In genomic region chr3:194306771-194307640, GRCh38 we compare ENCODE assay signal across 8 cellular contexts. TPM values are rescaled to one million over a fixed set of nuclear protein-coding genes. Genes with fewer than 3 reads are reported as not detected.
DNase-seq lines count a peak whose midpoint lies in the region; ATAC-seq, FAIRE-seq and TF ChIP-seq lines count a peak whose summit lies in the region.

No MANE protein-coding gene starts in this region.

- no peaks in the 10 kb centered on the region for H3K9me3 ChIP-seq in CD4-positive, CD25-positive, alpha-beta regulatory T cell (ENCODE audit: control insufficient read depth in 2 of 2, low read length in 2 of 2)
- H3K9me3 ChIP-seq in kidney (ENCODE audit: control insufficient read depth in 1 of 2, low read length in 2 of 2) (no peaks in the 10 kb centered on the region), lower lobe of right lung (no peaks in the 10 kb centered on the region)

- DNase-seq in CD4-positive, CD25-positive, alpha-beta regulatory T cell, result peak in 2 of 3 donors; percentile 54 to 96
- DNase-seq in activated T-helper 1 cell treated with anti-CD3 and anti-CD28 coated beads, Interleukin-12 subunit alpha, Interleukin-12 subunit beta, Interleukin-2, Interleukin-4 antibody, amounts not matched to agents 30 ng/mL and 10 ng/mL and 1 ng/mL, durations not matched to agents 14 hours and 24 hours and 36 hours (ENCODE audit: low spot score), result peak; percentile 57
- no peak for DNase-seq in SK-N-DZ (ENCODE audit: low spot score)
- DNase-seq in H7, result no peak
- DNase-seq in kidney, result no peak
- no peak for DNase-seq in lower lobe of right lung

- H3K36me3 ChIP-seq in CD4-positive, CD25-positive, alpha-beta regulatory T cell (ENCODE audit: control insufficient read depth, insufficient read depth, low read length), result no peaks in the 10 kb centered on the region
- H3K36me3 ChIP-seq in H7 (replicated peaks; ENCODE audit: control insufficient read depth, insufficient read depth, low read length) (no peaks in the 10 kb centered on the region), kidney (ENCODE audit: control insufficient read depth in 1 of 2, insufficient read depth in 2 of 2, low read length in 2 of 2) (no peaks in the 10 kb centered on the region), lower lobe of right lung (no peaks in the 10 kb centered on the region)

- no peaks in the 10 kb centered on the region for H3K27me3 Mint-ChIP-seq in CD4-positive, CD25-positive, alpha-beta regulatory T cell
- peaks cover 5% of the 10 kb centered on the region for H3K27me3 Mint-ChIP-seq in activated T-helper 1 cell treated with anti-CD3 and anti-CD28 coated beads, Interleukin-12 subunit alpha, Interleukin-12 subunit beta, Interleukin-2, Interleukin-4 antibody, amounts not matched to agents 30 ng/mL and 10 ng/mL and 1 ng/mL, durations not matched to agents 14 hours and 24 hours and 36 hours (ENCODE audit: insufficient read depth)

- H3K9me3 Mint-ChIP-seq in CD4-positive, CD25-positive, alpha-beta regulatory T cell, result peaks cover 0 to 4% (median 1%) of the 10 kb centered on the region in 7 donors
- peaks cover 5% of the 10 kb centered on the region for H3K9me3 Mint-ChIP-seq in activated T-helper 1 cell treated with anti-CD3 and anti-CD28 coated beads, Interleukin-12 subunit alpha, Interleukin-12 subunit beta, Interleukin-2, Interleukin-4 antibody, amounts not matched to agents 30 ng/mL and 10 ng/mL and 1 ng/mL, durations not matched to agents 14 hours and 24 hours and 36 hours

- H3K27ac Mint-ChIP-seq in CD4-positive, CD25-positive, alpha-beta regulatory T cell, result peak overlapping the region; percentile 81 to 96 (median 89)
- H3K27ac Mint-ChIP-seq in activated T-helper 1 cell treated with anti-CD3 and anti-CD28 coated beads, Interleukin-12 subunit alpha, Interleukin-12 subunit beta, Interleukin-2, Interleukin-4 antibody, amounts not matched to agents 30 ng/mL and 10 ng/mL and 1 ng/mL, durations not matched to agents 14 hours and 24 hours and 36 hours, result peak overlapping the region; percentile 82

- FAIRE-seq in kidney (lab: Jason Lieb, UNC), result no peak

- H3K4me1 Mint-ChIP-seq in CD4-positive, CD25-positive, alpha-beta regulatory T cell, result peaks cover 24 to 55% (median 40%) of the 10 kb centered on the region in 4 donors
- peaks cover 71% of the 10 kb centered on the region for H3K4me1 Mint-ChIP-seq in activated T-helper 1 cell treated with anti-CD3 and anti-CD28 coated beads, Interleukin-12 subunit alpha, Interleukin-12 subunit beta, Interleukin-2, Interleukin-4 antibody, amounts not matched to agents 30 ng/mL and 10 ng/mL and 1 ng/mL, durations not matched to agents 14 hours and 24 hours and 36 hours (ENCODE audit: low read depth)

- TF ChIP-seq CTCF in kidney (IDR thresholded peaks at IDR 0.05; ENCODE audit: borderline replicate concordance, extremely low read depth, insufficient read depth), result no peak
- no peak for TF ChIP-seq CTCF in lower lobe of right lung (IDR thresholded peaks at IDR 0.05)

- H3K4me1 ChIP-seq in CD4-positive, CD25-positive, alpha-beta regulatory T cell (ENCODE audit: control insufficient read depth, insufficient read depth, low read length, poor library complexity, severe bottlenecking), result peaks cover 38% of the 10 kb centered on the region
- H3K4me1 ChIP-seq in kidney (ENCODE audit: control insufficient read depth in 1 of 2, insufficient read depth in 1 of 2, low read depth in 1 of 2, low read length in 2 of 2) (peaks cover 10 to 15% of the 10 kb centered on the region in 2 donors), lower lobe of right lung (peaks cover 17% of the 10 kb centered on the region)

- peak overlapping the region; percentile 55 for H3K27ac ChIP-seq in CD4-positive, CD25-positive, alpha-beta regulatory T cell (ENCODE audit: insufficient read depth, low read length, poor library complexity, severe bottlenecking)
- H3K27ac ChIP-seq in kidney (ENCODE audit: low read depth in 2 of 2, low read length in 2 of 2), result peak overlapping the region in 1 of 2 donors; percentile 17
- H3K27ac ChIP-seq in lower lobe of right lung, result no peak overlapping the region

- H3K27me3 ChIP-seq in CD4-positive, CD25-positive, alpha-beta regulatory T cell (ENCODE audit: control insufficient read depth, insufficient read depth, low read length), result no peaks in the 10 kb centered on the region
- H3K27me3 ChIP-seq in H7 (ENCODE audit: control insufficient read depth, insufficient read depth, low read length), result no peaks in the 10 kb centered on the region
- no peaks in the 10 kb centered on the region for H3K27me3 ChIP-seq in lower lobe of right lung (ENCODE audit: low read depth)

- intact Hi-C loops in activated T-helper 1 cell treated with anti-CD3 and anti-CD28 coated beads, Interleukin-12 subunit alpha, Interleukin-12 subunit beta, Interleukin-2, Interleukin-4 antibody, amounts not matched to agents 30 ng/mL and 10 ng/mL and 1 ng/mL, durations not matched to agents 14 hours and 24 hours and 36 hours (cut with micrococcal nuclease), result loop anchor here (1.0 to 5.0 kb wide), 3 partner anchors 174 to 715 kb away; partner anchors contain the start of gene OPA1
- intact Hi-C loops in kidney (cut with DNase I), result no loop called here
- intact Hi-C loops in lower lobe of right lung (cut with DNase I), result no loop called here

- no peak overlapping the region for H3K9ac ChIP-seq in kidney (ENCODE audit: low read length in 2 of 2)

- H3K4me3 Mint-ChIP-seq in CD4-positive, CD25-positive, alpha-beta regulatory T cell, result peak overlapping the region; percentile 76 to 90 (median 78)
- peak overlapping the region; percentile 69 for H3K4me3 Mint-ChIP-seq in activated T-helper 1 cell treated with anti-CD3 and anti-CD28 coated beads, Interleukin-12 subunit alpha, Interleukin-12 subunit beta, Interleukin-2, Interleukin-4 antibody, amounts not matched to agents 30 ng/mL and 10 ng/mL and 1 ng/mL, durations not matched to agents 14 hours and 24 hours and 36 hours

- ATAC-seq in CD4-positive, CD25-positive, alpha-beta regulatory T cell (ENCODE audit: low read depth in 2 of 2), result peak; percentile 74 to 82
- peak; percentile 51 for ATAC-seq in GM19372 (IDR thresholded peaks at IDR 0.05; ENCODE audit: low read depth, unreplicated experiment)
- peak; percentile 54 for ATAC-seq in HG03175 (IDR thresholded peaks at IDR 0.05; ENCODE audit: unreplicated experiment)
- ATAC-seq in lower lobe of right lung, result no peak

- H3K4me3 ChIP-seq in CD4-positive, CD25-positive, alpha-beta regulatory T cell (ENCODE audit: low read depth, low read length), result peak overlapping the region; percentile 74
- H3K4me3 ChIP-seq in H7 (ENCODE audit: insufficient read depth, low read depth, low read length) (no peak overlapping the region), kidney (ENCODE audit: low read length in 2 of 2) (no peak overlapping the region), lower lobe of right lung (no peak overlapping the region)

- H3K36me3 Mint-ChIP-seq in CD4-positive, CD25-positive, alpha-beta regulatory T cell, result no peaks in the 10 kb centered on the region
- H3K36me3 Mint-ChIP-seq in activated T-helper 1 cell treated with anti-CD3 and anti-CD28 coated beads, Interleukin-12 subunit alpha, Interleukin-12 subunit beta, Interleukin-2, Interleukin-4 antibody, amounts not matched to agents 30 ng/mL and 10 ng/mL and 1 ng/mL, durations not matched to agents 14 hours and 24 hours and 36 hours (ENCODE audit: low read depth), result peaks cover 8% of the 10 kb centered on the region

RNA-seq across cellular contexts. Expression of gene CPN2, which starts 44.1 kb away (rescaled TPM):
- total RNA-seq in CD4-positive, CD25-positive, alpha-beta regulatory T cell, result not detected
- polyA plus RNA-seq in CD4-positive, CD25-positive, alpha-beta regulatory T cell, result not detected
- not detected in 2 replicates for total RNA-seq in activated T-helper 1 cell treated with anti-CD3 and anti-CD28 coated beads, Interleukin-12 subunit alpha, Interleukin-12 subunit beta, Interleukin-2, Interleukin-4 antibody, amounts not matched to agents 30 ng/mL and 10 ng/mL and 1 ng/mL, durations not matched to agents 14 hours and 24 hours and 36 hours
- not detected in 2 replicates for polyA plus RNA-seq in SK-N-DZ (2014; cell fraction: cytosol; rRNA removed)
- polyA plus RNA-seq in SK-N-DZ (2014; cell fraction: nucleus; rRNA removed), result not detected in 2 replicates
- total RNA-seq in H7 (2014; rRNA removed; shearing (Covaris generic)), result 0.21 TPM in 1 of 2 replicates, not detected in the other
- total RNA-seq in kidney (0.72 TPM), lower lobe of right lung (not detected)
- polyA plus RNA-seq in kidney (ENCODE audit: insufficient read depth, low read depth, low replicate concordance), result 15.8 TPM

Comparison
In these comparisons a context has a peak if more than half of its experiments do, and no peak if none do; other contexts are left out.
1. ATAC-seq: peak in CD4-positive, CD25-positive, alpha-beta regulatory T cell (2 of 2), GM19372 (single experiment) and HG03175 (single experiment); none in lower lobe of right lung (0 of 2).
2. DNase-seq: peak in CD4-positive, CD25-positive, alpha-beta regulatory T cell (2 of 3) and activated T-helper 1 cell treated with anti-CD3 and anti-CD28 coated beads, Interleukin-12 subunit alpha, Interleukin-12 subunit beta, Interleukin-2, Interleukin-4 antibody, amounts not matched to agents 30 ng/mL and 10 ng/mL and 1 ng/mL, durations not matched to agents 14 hours and 24 hours and 36 hours (single experiment); none in SK-N-DZ (single experiment), H7 (single experiment), kidney (single experiment) and lower lobe of right lung (single experiment).